Comparison of ENCODE assay signal across 16 cellular contexts in the genomic region with DNA sequence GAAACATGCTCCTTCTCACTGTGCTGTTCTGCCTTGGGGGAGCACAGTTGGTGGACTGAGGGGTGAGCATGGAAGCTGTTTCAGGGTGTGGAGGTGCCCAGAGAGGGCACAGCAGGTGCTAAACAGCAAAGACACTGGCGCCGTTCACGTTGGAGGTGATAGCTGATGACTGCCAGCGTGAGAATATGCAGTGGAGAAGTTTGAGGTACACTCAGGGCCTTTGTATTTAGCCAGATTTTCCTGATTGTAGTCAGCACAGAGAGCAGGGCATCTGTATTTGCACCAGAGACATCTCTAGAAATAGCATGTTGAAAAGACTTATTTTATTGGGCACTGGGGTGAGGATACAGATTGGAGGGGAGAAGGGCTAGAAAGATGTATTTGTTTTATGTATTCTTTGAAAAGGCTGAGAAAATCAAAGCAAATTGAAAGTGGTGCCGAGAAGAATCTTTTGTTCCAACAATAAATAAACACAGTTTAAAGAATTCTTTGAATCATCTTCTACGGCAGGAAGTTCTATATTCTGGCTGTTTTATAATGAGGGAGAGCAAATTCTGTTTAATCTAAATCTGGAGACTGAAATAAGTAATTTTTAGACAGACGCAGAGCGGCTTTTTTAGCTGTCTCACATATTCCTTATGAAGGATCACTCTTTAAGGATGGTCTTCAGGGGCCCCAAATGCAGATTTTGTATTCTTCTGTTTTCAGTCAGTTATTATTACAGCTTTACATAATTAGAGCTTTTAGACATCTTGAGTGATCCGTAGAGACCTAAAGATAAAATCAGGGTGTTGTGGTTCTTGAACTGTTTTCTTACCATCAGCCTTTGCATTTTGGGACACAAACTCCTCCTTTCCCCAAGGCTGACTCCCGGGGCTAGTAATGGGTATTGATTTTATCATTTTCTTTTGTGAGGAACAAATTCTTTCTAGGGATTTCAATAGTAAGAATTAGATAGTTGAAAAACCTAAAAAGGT. TPM values are rescaled to one million over a fixed set of nuclear protein-coding genes. Genes with fewer than 3 reads are reported as not detected.
DNase-seq lines count a peak whose midpoint lies in the region; ATAC-seq and TF ChIP-seq lines count a peak whose summit lies in the region.
"Had no signal": no experiment of that assay in that cellular context is flagged by ENCODE, and none has a peak within 500 bp of the region (broad histone marks: within the 10 kb centered on the region; RNA-seq: fewer than 3 reads in every experiment).

No MANE protein-coding gene starts in this region.

- DNase-seq in esophagus muscularis mucosa (ENCODE audit: extremely low spot score) (no peak), prostate gland (ENCODE audit: low spot score) (no peak), HT-29 (ENCODE audit: low spot score) (no peak), NCI-H1436 treated with DMSO at 0.1 percent for 48 hours (lab: John Stamatoyannopoulos, UW) (no peak)
- no peak for DNase-seq in naive thymus-derived CD8-positive, alpha-beta T cell
- no peak for DNase-seq in activated T-cell treated with anti-CD3 and anti-CD28 coated beads, Interleukin-2, amount 50 U/mL, for 72 hours
- DNase-seq: activated CD8-positive, alpha-beta memory T cell treated with anti-CD3 and anti-CD28 coated beads, Interleukin-2, amount 50 U/mL, for 48 hours; DMS79 treated with DMSO at 0.1 percent for 48 hours; effector memory CD4-positive, alpha-beta T cell; left colon; natural killer cell; small intestine had no signal

- peak overlapping the region; percentile 31; the same call in 1 of the 2 replicates for H3K27ac ChIP-seq in ACC112 (ENCODE audit: low read depth, low read length)
- H3K27ac ChIP-seq in OCI-LY1 (ENCODE audit: low read depth, low read length, poor library complexity, severe bottlenecking), result peak overlapping the region; percentile 67
- peak overlapping the region; percentile 16 to 64 (median 56) for H3K27ac ChIP-seq in esophagus muscularis mucosa (replicated peaks in 1 of 4)
- H3K27ac ChIP-seq in prostate gland, result peak overlapping the region; percentile 98 to 100
- H3K27ac ChIP-seq: HL-60 had no signal

- H3K4me2 ChIP-seq in OCI-LY1 (ENCODE audit: low read length), result no peak overlapping the region

- peaks cover 49% of the 10 kb centered on the region for H3K36me3 ChIP-seq in ACC112 (ENCODE audit: insufficient read depth, low read length)
- H3K36me3 ChIP-seq in OCI-LY1 (ENCODE audit: insufficient read depth, low read length), result peaks cover 88% of the 10 kb centered on the region
- peaks cover 4 to 77% (median 42%) of the 10 kb centered on the region in 4 donors for H3K36me3 ChIP-seq in esophagus muscularis mucosa
- peaks cover 0 to 4% of the 10 kb centered on the region in 2 donors for H3K36me3 ChIP-seq in prostate gland

- H3K4me1 Mint-ChIP-seq in naive thymus-derived CD8-positive, alpha-beta T cell, result no peaks in the 10 kb centered on the region
- no peaks in the 10 kb centered on the region for H3K4me1 Mint-ChIP-seq in activated T-cell treated with anti-CD3 and anti-CD28 coated beads, Interleukin-2, amount 50 U/mL, for 72 hours (ENCODE audit: low read depth)
- H3K4me1 Mint-ChIP-seq: natural killer cell had no signal

- H3K4me3 ChIP-seq in ACC112 (ENCODE audit: low read depth, low read length) (no peak overlapping the region), OCI-LY1 (ENCODE audit: low read depth, low read length, poor library complexity, severe bottlenecking) (no peak overlapping the region), esophagus muscularis mucosa (no peak overlapping the region), prostate gland (no peak overlapping the region)

- TF ChIP-seq CTCF in OCI-LY1 (IDR thresholded peaks at IDR 0.05; ENCODE audit: low read length) (no peak), esophagus muscularis mucosa (IDR thresholded peaks at IDR 0.05) (no peak), prostate gland (IDR thresholded peaks at IDR 0.05) (no peak)

- WGBS in esophagus muscularis mucosa, result 60% methylated on average over 10 of the region's 10 CpGs
- 30% methylated on average over 10 of the region's 10 CpGs for WGBS in prostate gland

- H3K9me3 ChIP-seq in OCI-LY1 (ENCODE audit: low read length) (0 out of 2 replicates have a peak, but pooled peaks cover 4% of the 10 kb centered on the region), esophagus muscularis mucosa (no peaks in the 10 kb centered on the region), prostate gland (no peaks in the 10 kb centered on the region)

- no peak for ATAC-seq in naive thymus-derived CD8-positive, alpha-beta T cell
- no peak for ATAC-seq in activated T-cell treated with anti-CD3 and anti-CD28 coated beads, Interleukin-2, amount 50 U/mL, for 72 hours (replicated peaks in 1 of 2)
- ATAC-seq: activated CD4-positive, CD25-positive, alpha-beta regulatory T cell treated with anti-CD3 and anti-CD28 coated beads, Interleukin-2, amount 50 U/mL, for 24 hours; left colon; natural killer cell had no signal

- POLR2A ChIA-PET in naive thymus-derived CD8-positive, alpha-beta T cell (lab: Charles Lee), result no interaction called here

- peaks cover 24 to 70% (median 49%) of the 10 kb centered on the region in 5 donors for H3K27me3 Mint-ChIP-seq in naive thymus-derived CD8-positive, alpha-beta T cell
- peaks cover 56% of the 10 kb centered on the region for H3K27me3 Mint-ChIP-seq in activated T-cell treated with anti-CD3 and anti-CD28 coated beads, Interleukin-2, amount 50 U/mL, for 72 hours (ENCODE audit: low read depth)

- H3K27ac Mint-ChIP-seq in naive thymus-derived CD8-positive, alpha-beta T cell, result no peak overlapping the region
- H3K27ac Mint-ChIP-seq in activated T-cell treated with anti-CD3 and anti-CD28 coated beads, Interleukin-2, amount 50 U/mL, for 72 hours, result no peak overlapping the region
- H3K27ac Mint-ChIP-seq: natural killer cell had no signal

- H3K27me3 ChIP-seq in ACC112 (ENCODE audit: insufficient read depth, low read length) (no peaks in the 10 kb centered on the region), OCI-LY1 (ENCODE audit: insufficient read depth, low read length) (no peaks in the 10 kb centered on the region), esophagus muscularis mucosa (no peaks in the 10 kb centered on the region), prostate gland (replicated peaks; ENCODE audit: insufficient read depth) (no peaks in the 10 kb centered on the region)

- no peak overlapping the region for H3K9ac ChIP-seq in OCI-LY1 (ENCODE audit: low read length)

- H3K4me3 Mint-ChIP-seq in naive thymus-derived CD8-positive, alpha-beta T cell, result no peak overlapping the region
- no peak overlapping the region for H3K4me3 Mint-ChIP-seq in activated T-cell treated with anti-CD3 and anti-CD28 coated beads, Interleukin-2, amount 50 U/mL, for 72 hours
- H3K4me3 Mint-ChIP-seq: natural killer cell had no signal

- H3K79me2 ChIP-seq in ACC112 (ENCODE audit: control insufficient read depth, insufficient read depth, low read length, unreplicated experiment), result peaks cover 78% of the 10 kb centered on the region
- peaks cover 8% of the 10 kb centered on the region; the same call in 1 of the 2 replicates for H3K79me2 ChIP-seq in OCI-LY1 (ENCODE audit: insufficient read depth, low read length)

- TF ChIP-seq POLR2A in esophagus muscularis mucosa (IDR thresholded peaks at IDR 0.05; ENCODE audit: low read depth) (no peak), prostate gland (IDR thresholded peaks at IDR 0.05) (no peak)

- H2AFZ ChIP-seq in ACC112 (ENCODE audit: low read length, unreplicated experiment) (no peak overlapping the region), OCI-LY1 (ENCODE audit: low read length) (no peak overlapping the region)

- peaks cover 0 to 9% (median 2%) of the 10 kb centered on the region in 3 donors for H3K36me3 Mint-ChIP-seq in naive thymus-derived CD8-positive, alpha-beta T cell
- H3K36me3 Mint-ChIP-seq in activated T-cell treated with anti-CD3 and anti-CD28 coated beads, Interleukin-2, amount 50 U/mL, for 72 hours (ENCODE audit: insufficient read depth in 2 of 2), result peaks cover 0 to 1% of the 10 kb centered on the region in 2 donors
- H3K36me3 Mint-ChIP-seq: natural killer cell had no signal

- H3F3A ChIP-seq in OCI-LY1 (ENCODE audit: insufficient read depth, low read length), result no peaks in the 10 kb centered on the region

- H3K9me2 ChIP-seq in OCI-LY1 (ENCODE audit: low read depth, low read length), result no peaks in the 10 kb centered on the region

- peaks cover 0 to 13% (median 3%) of the 10 kb centered on the region in 9 donors for H3K9me3 Mint-ChIP-seq in naive thymus-derived CD8-positive, alpha-beta T cell
- no peaks in the 10 kb centered on the region for H3K9me3 Mint-ChIP-seq in activated T-cell treated with anti-CD3 and anti-CD28 coated beads, Interleukin-2, amount 50 U/mL, for 72 hours
- H3K9me3 Mint-ChIP-seq: natural killer cell had no signal

- intact Hi-C loops in esophagus muscularis mucosa (cut with DNase I) (no loop called here), prostate gland (cut with DNase I) (no loop called here)

- peaks cover 17% of the 10 kb centered on the region for H3K4me1 ChIP-seq in ACC112 (ENCODE audit: control insufficient read depth, insufficient read depth, low read length, unreplicated experiment)
- H3K4me1 ChIP-seq in OCI-LY1 (ENCODE audit: insufficient read depth, low read length, severe bottlenecking), result peaks cover 57% of the 10 kb centered on the region
- H3K4me1 ChIP-seq in esophagus muscularis mucosa, result peaks cover 14 to 45% (median 40%) of the 10 kb centered on the region in 4 donors
- H3K4me1 ChIP-seq in prostate gland (replicated peaks), result peaks cover 10% of the 10 kb centered on the region

- no peak for TF ChIP-seq EP300 in esophagus muscularis mucosa (IDR thresholded peaks at IDR 0.05)

- H4K20me1 ChIP-seq in OCI-LY1 (ENCODE audit: insufficient read depth, low read length), result no peaks in the 10 kb centered on the region

RNA-seq across cellular contexts. Expression of a gene that starts 7.1 kb away (rescaled TPM):
- 100 to 1,000 TPM in 1 of 4 donors, 10 to 100 TPM in 3; 62.3 to 121 (median 64.7) TPM for total RNA-seq in esophagus muscularis mucosa
- total RNA-seq in prostate gland, result 100 to 1,000 TPM; 231 to 299 TPM
- 1 to 10 TPM; 6.6 to 7.8 TPM for total RNA-seq in naive thymus-derived CD8-positive, alpha-beta T cell
- polyA plus RNA-seq in naive thymus-derived CD8-positive, alpha-beta T cell, result under 1 TPM in 2 of 3 donors, not detected in 1; 0.07 to 0.98 TPM
- total RNA-seq in HT-29 (2014; rRNA removed; shearing (Covaris generic)), result 7.4 and 8.1 TPM in 2 replicates
- 10 to 100 TPM; 10.2 to 14.5 TPM for total RNA-seq in activated T-cell treated with anti-CD3 and anti-CD28 coated beads, Interleukin-2, amount 50 U/mL, for 72 hours

Comparison
In these comparisons a context has a peak if more than half of its experiments do, and no peak if none do; other contexts are left out.
1. H3K27ac ChIP-seq: peak in every context shown above with its lines; median percentile 99 in prostate gland; 67 in OCI-LY1; 56 in esophagus muscularis mucosa; 31 in ACC112.